ENCODE assay signal across 3 cellular contexts in the genomic region with DNA sequence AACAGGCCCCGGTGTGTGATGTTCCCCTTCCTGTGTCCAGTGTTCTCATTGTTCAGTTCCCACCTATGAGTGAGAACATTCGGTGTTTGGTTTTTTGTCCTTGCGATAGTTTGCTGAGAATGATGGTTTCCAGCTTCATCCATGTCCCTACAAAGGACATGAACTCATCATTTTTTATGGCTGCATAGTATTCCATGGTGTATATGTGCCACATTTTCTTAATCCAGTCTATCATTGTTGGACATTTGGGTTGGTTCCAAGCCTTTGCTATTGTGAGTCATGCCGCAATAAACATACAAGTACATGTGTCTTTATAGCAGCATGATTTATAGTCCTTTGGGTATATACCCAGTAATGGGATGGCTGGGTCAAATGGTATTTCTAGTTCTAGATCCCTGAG.
DNase-seq lines count a peak whose midpoint lies in the region; ATAC-seq, FAIRE-seq and TF ChIP-seq lines count a peak whose summit lies in the region.
"Not testable (repeated sequence)": the region's sequence is repeated elsewhere in the genome, so short reads cannot be mapped to it uniquely, and the experiment has no call there.

No MANE protein-coding gene starts in this region.

- not testable (repeated sequence) for H3K4me2 ChIP-seq in K562 (ENCODE audit: insufficient read depth, low read length)

- TF ChIP-seq POLR2A in K562 (conservative IDR thresholded peaks at IDR 0.05): not testable (repeated sequence)

- BruUV-seq in K562 (replicated peaks; lab: Mats Ljungman, UMichigan): not testable (repeated sequence)

- H3K36me3 ChIP-seq in HEK293 (ENCODE audit: control insufficient read depth in 2 of 2, insufficient read depth in 1 of 2, low read length in 2 of 2); K562 (ENCODE audit: control insufficient read depth, insufficient read depth, low read length): not testable (repeated sequence)
- peaks cover 8 to 33% of the 10 kb centered on the region in 2 donors for H3K36me3 ChIP-seq in psoas muscle (ENCODE audit: insufficient read depth in 1 of 2, low read depth in 1 of 2)

- not testable (repeated sequence) for ATAC-seq in K562, psoas muscle

- not testable (repeated sequence) for H3K27ac ChIP-seq in HEK293 (ENCODE audit: extremely low read depth, low read depth, low read length); K562 (ENCODE audit: extremely low read depth, low read depth, low read length)
- peak overlapping the region; percentile 90 for H3K27ac ChIP-seq in psoas muscle

- CTCF ChIA-PET in HEK293 (lab: Yijun Ruan, JAX); K562 (lab: Yijun Ruan, JAX; ENCODE audit: low intra/inter-chr PET ratio): not testable (repeated sequence)

- not testable (repeated sequence) for H3K9ac ChIP-seq in K562 (ENCODE audit: insufficient read depth in 1 of 2, low read depth in 2 of 2, low read length in 2 of 2)

- 95% methylated on average over 3 of the region's 4 CpGs for WGBS in K562 (ENCODE audit: insufficient coverage, low coverage, missing lambda C conversion rate)
- 96 to 100% (median 97%) methylated on average over 4 of the region's 4 CpGs for WGBS in psoas muscle, 3 donors

- not testable (repeated sequence) for H3K9me1 ChIP-seq in K562 (ENCODE audit: control insufficient read depth, insufficient read depth, low read length)

- not testable (repeated sequence) for TF ChIP-seq RAD21 in K562 (CRISPR knock-in tag; conservative IDR thresholded peaks at IDR 0.05 in 1 of 2, IDR thresholded peaks at IDR 0.05 in 1 of 2)

- intact Hi-C loops in K562 (cut with micrococcal nuclease); psoas muscle (cut with DNase I): not testable (repeated sequence)

- in situ Hi-C loops in K562 (cut with MboI): not testable (repeated sequence)

- H3K4me3 ChIP-seq in HEK293 (ENCODE audit: low read depth, low read length); K562; psoas muscle: not testable (repeated sequence)

- TF ChIP-seq EP300 in K562 (IDR thresholded peaks at IDR 0.05; ENCODE audit: low read length): not testable (repeated sequence)

- not testable (repeated sequence) for FAIRE-seq in K562 (lab: Jason Lieb, UNC)

- H4K20me1 ChIP-seq in K562 (replicated peaks; ENCODE audit: control insufficient read depth, insufficient read depth, low read length): not testable (repeated sequence)

- not testable (repeated sequence) for H3K79me2 ChIP-seq in K562 (ENCODE audit: control insufficient read depth, insufficient read depth, low read length)

- POLR2A ChIA-PET in HEK293 (lab: Yijun Ruan, JAX); K562 (lab: Yijun Ruan, JAX): not testable (repeated sequence)

- not testable (repeated sequence) for H3K27me3 ChIP-seq in K562 (ENCODE audit: control insufficient read depth in 2 of 2, insufficient read depth in 2 of 2, low read length in 2 of 2); psoas muscle (ENCODE audit: insufficient read depth in 3 of 3, low read length in 2 of 3)

- not testable (repeated sequence) for H2AFZ ChIP-seq in K562 (ENCODE audit: low read depth, low read length)

- not testable (repeated sequence) for TF ChIP-seq CTCF in HEK293 (tag by site-specific recombination; IDR thresholded peaks at IDR 0.05); K562 (IDR thresholded peaks at IDR 0.05 in 2 of 3, conservative IDR thresholded peaks at IDR 0.05 in 1 of 3; ENCODE audit: insufficient read depth in 2 of 3, low read depth in 1 of 3, low read length in 3 of 3); psoas muscle (IDR thresholded peaks at IDR 0.05)

- DNase-seq in K562 (ENCODE audit: extremely low read depth in 1 of 4, low spot score in 3 of 4); psoas muscle: not testable (repeated sequence)

- not testable (repeated sequence) for H3K4me1 ChIP-seq in HEK293 (ENCODE audit: control insufficient read depth, insufficient read depth, low read length); K562 (replicated peaks in 1 of 2; ENCODE audit: control insufficient read depth in 2 of 2, insufficient read depth in 2 of 2, low read length in 2 of 2)
- peaks cover 44% of the 10 kb centered on the region for H3K4me1 ChIP-seq in psoas muscle

- not testable (repeated sequence) for H3K9me3 ChIP-seq in HEK293 (ENCODE audit: control insufficient read depth, insufficient read depth, low read depth, low read length); K562 (replicated peaks; ENCODE audit: control insufficient read depth, insufficient read depth, low read depth, low read length); psoas muscle

TF ChIP-seq in HEK293, 187 proteins besides CTCF, POLR2A, EP300 and RAD21:
- peak; percentile 94 for TF ChIP-seq ZNF146 (tag by site-specific recombination; IDR thresholded peaks at IDR 0.05)
- TF ChIP-seq, protein P1, sequence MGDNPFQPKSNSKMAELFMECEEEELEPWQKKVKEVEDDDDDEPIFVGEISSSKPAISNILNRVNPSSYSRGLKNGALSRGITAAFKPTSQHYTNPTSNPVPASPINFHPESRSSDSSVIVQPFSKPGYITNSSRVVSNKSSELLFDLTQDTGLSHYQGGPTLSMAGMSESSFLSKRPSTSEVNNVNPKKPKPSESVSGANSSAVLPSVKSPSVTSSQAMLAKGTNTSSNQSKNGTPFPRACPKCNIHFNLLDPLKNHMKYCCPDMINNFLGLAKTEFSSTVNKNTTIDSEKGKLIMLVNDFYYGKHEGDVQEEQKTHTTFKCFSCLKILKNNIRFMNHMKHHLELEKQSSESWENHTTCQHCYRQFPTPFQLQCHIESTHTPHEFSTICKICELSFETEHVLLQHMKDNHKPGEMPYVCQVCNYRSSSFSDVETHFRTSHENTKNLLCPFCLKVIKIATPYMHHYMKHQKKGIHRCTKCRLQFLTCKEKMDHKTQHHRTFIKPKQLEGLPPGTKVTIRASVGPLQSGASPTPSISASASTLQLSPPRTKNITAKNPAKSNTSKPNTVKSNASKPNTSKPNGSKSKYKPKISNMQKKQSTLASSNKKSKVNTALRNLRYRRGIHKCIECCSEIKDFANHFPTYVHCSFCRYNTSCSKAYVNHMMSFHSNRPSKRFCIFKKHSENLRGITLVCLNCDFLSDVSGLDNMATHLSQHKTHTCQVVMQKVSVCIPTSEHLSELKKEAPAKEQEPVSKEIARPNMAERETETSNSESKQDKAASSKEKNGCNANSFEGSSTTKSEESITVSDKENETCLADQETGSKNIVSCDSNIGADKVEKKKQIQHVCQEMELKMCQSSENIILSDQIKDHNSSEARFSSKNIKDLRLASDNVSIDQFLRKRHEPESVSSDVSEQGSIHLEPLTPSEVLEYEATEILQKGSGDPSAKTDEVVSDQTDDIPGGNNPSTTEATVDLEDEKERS (tag by site-specific recombination; IDR thresholded peaks at IDR 0.05): 0 out of 2 replicates have a peak, but pooled peaks have one; percentile 41

TF ChIP-seq in K562, 482 proteins besides CTCF, POLR2A, EP300 and RAD21:
- TF ChIP-seq ZNF146 (CRISPR knock-in tag; IDR thresholded peaks at IDR 0.05; ENCODE audit: unreplicated experiment) (peak; percentile 44), KDM1A (IDR thresholded peaks at IDR 0.05) (0 out of 4 replicates have a peak, but pooled peaks of 1 of the 2 experiments have one; percentile 6), BCOR (IDR thresholded peaks at IDR 0.05) (peak; percentile 62)
